Comparison of ENCODE assay signal across 8 cellular contexts in the genomic region with DNA sequence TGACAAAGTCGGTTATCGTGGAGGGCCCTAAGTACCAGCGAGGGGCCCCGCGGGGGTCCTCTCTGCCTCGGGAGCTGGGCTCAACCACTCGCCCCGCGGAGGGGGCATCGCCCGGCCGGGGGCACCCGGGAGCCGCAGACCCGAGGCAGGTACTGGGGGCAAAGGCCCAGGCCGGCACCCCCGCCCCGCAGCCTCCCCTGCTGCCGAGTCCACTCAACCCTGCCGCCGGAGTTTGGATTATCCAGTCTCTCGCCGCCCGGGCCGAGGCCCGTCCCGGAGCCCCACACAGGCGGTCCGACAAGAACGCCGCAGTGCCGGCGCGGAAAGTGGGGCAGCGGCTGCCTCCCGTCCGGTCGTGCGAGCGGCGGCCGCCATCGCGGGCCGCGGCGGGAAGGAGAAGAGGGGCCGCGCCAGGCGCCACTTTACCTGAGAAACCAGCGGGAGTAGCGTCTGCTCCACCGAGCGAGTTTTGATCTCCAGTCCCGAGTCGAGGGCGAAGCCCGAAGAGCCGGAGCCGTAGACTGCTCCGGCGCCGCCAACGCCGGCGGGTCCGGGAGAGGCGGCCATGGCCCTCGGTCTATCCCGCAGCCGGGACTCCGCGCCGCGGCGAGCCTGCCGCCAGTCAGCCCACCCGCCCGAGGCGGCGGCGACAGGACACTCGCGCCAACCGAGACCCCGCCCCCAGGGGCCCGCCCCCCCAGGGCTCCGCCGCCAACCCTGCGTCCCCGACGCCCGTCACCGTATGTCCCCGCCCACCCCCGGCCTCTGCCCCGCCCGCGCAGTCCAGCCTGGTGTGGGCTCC. TPM values are rescaled to one million over a fixed set of nuclear protein-coding genes. Genes with fewer than 3 reads are reported as not detected.
DNase-seq lines count a peak whose midpoint lies in the region; ATAC-seq and TF ChIP-seq lines count a peak whose summit lies in the region.

A gene with protein sequence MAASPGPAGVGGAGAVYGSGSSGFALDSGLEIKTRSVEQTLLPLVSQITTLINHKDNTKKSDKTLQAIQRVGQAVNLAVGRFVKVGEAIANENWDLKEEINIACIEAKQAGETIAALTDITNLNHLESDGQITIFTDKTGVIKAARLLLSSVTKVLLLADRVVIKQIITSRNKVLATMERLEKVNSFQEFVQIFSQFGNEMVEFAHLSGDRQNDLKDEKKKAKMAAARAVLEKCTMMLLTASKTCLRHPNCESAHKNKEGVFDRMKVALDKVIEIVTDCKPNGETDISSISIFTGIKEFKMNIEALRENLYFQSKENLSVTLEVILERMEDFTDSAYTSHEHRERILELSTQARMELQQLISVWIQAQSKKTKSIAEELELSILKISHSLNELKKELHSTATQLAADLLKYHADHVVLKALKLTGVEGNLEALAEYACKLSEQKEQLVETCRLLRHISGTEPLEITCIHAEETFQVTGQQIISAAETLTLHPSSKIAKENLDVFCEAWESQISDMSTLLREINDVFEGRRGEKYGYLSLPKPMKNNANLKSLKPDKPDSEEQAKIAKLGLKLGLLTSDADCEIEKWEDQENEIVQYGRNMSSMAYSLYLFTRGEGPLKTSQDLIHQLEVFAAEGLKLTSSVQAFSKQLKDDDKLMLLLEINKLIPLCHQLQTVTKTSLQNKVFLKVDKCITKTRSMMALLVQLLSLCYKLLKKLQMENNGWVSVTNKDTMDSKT (minus strand): TSS at position 624 of the 802 bp plus-strand sequence. CDS start 57 bp downstream, at position 567.

- H3K4me1 ChIP-seq in A673 (ENCODE audit: insufficient read depth, low read length, poor library complexity, severe bottlenecking), result peaks cover 33% of the 10 kb centered on the region
- H3K4me1 ChIP-seq in colonic mucosa, result no peaks in the 10 kb centered on the region

- POLR2A ChIA-PET in A673 (lab: Charles Lee; ENCODE audit: low non-redundant PET), result no interaction called here

- DNase-seq in A673 (ENCODE audit: low spot score) (peak; percentile 94), NCI-H2171 treated with DMSO at 0.1 percent for 48 hours (lab: John Stamatoyannopoulos, UW) (peak; percentile 68), colonic mucosa (peak; percentile 97), left lobe of liver (ENCODE audit: low spot score) (peak; percentile 96)
- peak; percentile 83 for DNase-seq in activated CD4-positive, alpha-beta T cell treated with anti-CD3 and anti-CD28 coated beads for 4 hours
- DNase-seq in stimulated activated CD4-positive, alpha-beta T cell treated with anti-CD3 and anti-CD28 coated beads, Interleukin-2, amount 100 ng/mL, for 48 hours, result peak; percentile 76 to 78

- H3K9ac ChIP-seq in colonic mucosa (ENCODE audit: low read depth in 2 of 2, low read length in 2 of 2), result peak within 1 kb of the TSS; percentile 76 to 82

- H3K9me3 ChIP-seq in A673 (ENCODE audit: low read depth, low read length, poor library complexity, severe bottlenecking) (no peaks in the 10 kb centered on the region), colonic mucosa (no peaks in the 10 kb centered on the region)

- peak within 1 kb of the TSS; percentile 94 for H3K4me3 ChIP-seq in A673 (ENCODE audit: low read depth, low read length, poor library complexity, severe bottlenecking)
- peak within 1 kb of the TSS; percentile 81 for H3K4me3 ChIP-seq in colonic mucosa

- no peaks in the 10 kb centered on the region for H3K27me3 ChIP-seq in A673 (replicated peaks; ENCODE audit: insufficient read depth, low read depth, low read length, poor library complexity)
- H3K27me3 ChIP-seq in colonic mucosa, result no peaks in the 10 kb centered on the region

- H3K27ac ChIP-seq in A673 (ENCODE audit: low read depth, low read length, poor library complexity, severe bottlenecking) (peak within 1 kb of the TSS; percentile 84), colonic mucosa (peak within 1 kb of the TSS; percentile 72)

- H3K36me3 ChIP-seq in A673 (ENCODE audit: insufficient read depth, low read length, poor library complexity, severe bottlenecking) (peaks cover 4% of the 10 kb centered on the region), colonic mucosa (no peaks in the 10 kb centered on the region)

- CTCF ChIA-PET in A673 (lab: Charles Lee), result no interaction called here

- intact Hi-C loops in A673 (cut with micrococcal nuclease; ENCODE audit: unreplicated experiment), result loop anchor here (5.0 kb wide), 1 partner anchor 104 kb away; the partner anchor contains the start of gene TMEM245
- intact Hi-C loops in colonic mucosa (cut with DNase I), result loop anchor here (10.0 kb wide), 1 partner anchor 102 kb away; the partner anchor contains the start of gene TMEM245

- no peak for TF ChIP-seq CTCF in A673 (conservative IDR thresholded peaks at IDR 0.05; ENCODE audit: low read depth, low read length)
- no peak for TF ChIP-seq CTCF in colonic mucosa (IDR thresholded peaks at IDR 0.05)

- ATAC-seq in GM18861 (IDR thresholded peaks at IDR 0.05; ENCODE audit: unreplicated experiment) (peak; percentile 44), HG03066 (IDR thresholded peaks at IDR 0.05; ENCODE audit: low read depth, unreplicated experiment) (peak; percentile 62), left lobe of liver (peak; percentile 94)

- no TSS peak for BruUV-seq in A673 (replicated peaks; lab: Mats Ljungman, UMichigan)

RNA-seq across cellular contexts. Expression of the gene that starts here (rescaled TPM):
- 72.0 and 72.5 TPM in 2 replicates for total RNA-seq in A673 (2021)
- 10 to 100 TPM; 22.4 to 30.2 TPM for total RNA-seq in colonic mucosa
- total RNA-seq in left lobe of liver, result 11.0 TPM

Comparison
In these comparisons a context has a peak if more than half of its experiments do, and no peak if none do; other contexts are left out.
1. Peak in every context shown above with its lines: DNase-seq, ATAC-seq, H3K4me3 ChIP-seq and H3K27ac ChIP-seq.
2. ATAC-seq: peak in every context shown above with its lines; median percentile 94 in left lobe of liver; 62 in HG03066; 44 in GM18861.